Comparison of ENCODE assay signal across 15 cellular contexts in genomic region chr1:153804112-153804511, GRCh38. TPM values are rescaled to one million over a fixed set of nuclear protein-coding genes. Genes with fewer than 3 reads are reported as not detected.
DNase-seq lines count a peak whose midpoint lies in the region; ATAC-seq and TF ChIP-seq lines count a peak whose summit lies in the region.
"Had no signal": no experiment of that assay in that cellular context is flagged by ENCODE, and none has a peak within 500 bp of the region (broad histone marks: within the 10 kb centered on the region; RNA-seq: fewer than 3 reads in every experiment).

No MANE protein-coding gene starts in this region.

- TF ChIP-seq CTCF in endothelial cell (IDR thresholded peaks at IDR 0.05; ENCODE audit: unreplicated experiment): no peak

- no peak overlapping the region for H3K4me3 ChIP-seq in CD4-positive, alpha-beta memory T cell (ENCODE audit: low read length in 2 of 2)
- H3K4me3 ChIP-seq: SJSA1 had no signal

- ATAC-seq in naive thymus-derived CD8-positive, alpha-beta T cell: no peak

- DNase-seq in T-helper 2 cell treated with Interferon-gamma antibody and Interleukin-4, amounts not matched to agents 5 μg/mL and 100 μg/mL, for 36 hours (ENCODE audit: low spot score): no peak
- DNase-seq in T-helper 2 cell (no peak), endothelial cell (ENCODE audit: low spot score) (no peak), SKM-1 (lab: John Stamatoyannopoulos, UW; ENCODE audit: unreplicated experiment) (no peak), foreskin melanocyte (no peak)
- no peak for DNase-seq in CD4-positive, alpha-beta memory T cell
- no peak for DNase-seq in activated naive CD8-positive, alpha-beta T cell treated with anti-CD3 and anti-CD28 coated beads for 36 hours
- no peak for DNase-seq in naive thymus-derived CD8-positive, alpha-beta T cell
- DNase-seq: activated gamma-delta T cell; cerebellar nuclear complex; HCEC 1CT; NK-92 treated with Interleukin-12 subunit alpha and Interleukin-12 subunit beta, amount 100 ng/mL, for 24 hours; substantia nigra; WERI-Rb-1 had no signal

- CTCF ChIA-PET in CD4-positive, alpha-beta memory T cell (lab: Charles Lee; ENCODE audit: partially characterized antibody): interaction anchor here (0.6 to 1.2 kb wide), 4 partner anchors 23 to 183 kb away, joined by 3 to 4 read pairs (median 3); partner anchors contain the start of genes CREB3L4, JTB and RAB13

- H3K27me3 ChIP-seq in CD4-positive, alpha-beta memory T cell (ENCODE audit: insufficient read depth, low read length): no peaks in the 10 kb centered on the region
- H3K27me3 ChIP-seq: SJSA1 had no signal

- H3K36me3 ChIP-seq in CD4-positive, alpha-beta memory T cell (ENCODE audit: insufficient read depth, low read length): peaks cover 10% of the 10 kb centered on the region

- peak overlapping the region; percentile 26 for H3K4me3 Mint-ChIP-seq in T-helper 2 cell treated with Interferon-gamma antibody and Interleukin-4, amounts not matched to agents 5 μg/mL and 100 μg/mL, for 36 hours
- no peak overlapping the region for H3K4me3 Mint-ChIP-seq in CD4-positive, alpha-beta memory T cell
- H3K4me3 Mint-ChIP-seq in activated naive CD8-positive, alpha-beta T cell treated with anti-CD3 and anti-CD28 coated beads for 36 hours: no peak overlapping the region
- no peak overlapping the region for H3K4me3 Mint-ChIP-seq in naive thymus-derived CD8-positive, alpha-beta T cell
- no peak overlapping the region for H3K4me3 Mint-ChIP-seq in endothelial cell (ENCODE audit: unreplicated experiment)

- H3K9me3 Mint-ChIP-seq in T-helper 2 cell treated with Interferon-gamma antibody and Interleukin-4, amounts not matched to agents 5 μg/mL and 100 μg/mL, for 36 hours: no peaks in the 10 kb centered on the region
- H3K9me3 Mint-ChIP-seq in CD4-positive, alpha-beta memory T cell: no peaks in the 10 kb centered on the region
- H3K9me3 Mint-ChIP-seq in activated naive CD8-positive, alpha-beta T cell treated with anti-CD3 and anti-CD28 coated beads for 36 hours: no peaks in the 10 kb centered on the region
- no peaks in the 10 kb centered on the region for H3K9me3 Mint-ChIP-seq in naive thymus-derived CD8-positive, alpha-beta T cell
- no peaks in the 10 kb centered on the region for H3K9me3 Mint-ChIP-seq in endothelial cell (ENCODE audit: unreplicated experiment)

- H3K36me3 Mint-ChIP-seq in T-helper 2 cell treated with Interferon-gamma antibody and Interleukin-4, amounts not matched to agents 5 μg/mL and 100 μg/mL, for 36 hours (ENCODE audit: low read depth): peaks cover 24% of the 10 kb centered on the region
- H3K36me3 Mint-ChIP-seq in CD4-positive, alpha-beta memory T cell: peaks cover 16 to 26% of the 10 kb centered on the region in 2 donors
- peaks cover 16% of the 10 kb centered on the region for H3K36me3 Mint-ChIP-seq in activated naive CD8-positive, alpha-beta T cell treated with anti-CD3 and anti-CD28 coated beads for 36 hours
- H3K36me3 Mint-ChIP-seq in naive thymus-derived CD8-positive, alpha-beta T cell: peaks cover 0 to 29% (median 0%) of the 10 kb centered on the region in 3 donors
- peaks cover 29% of the 10 kb centered on the region for H3K36me3 Mint-ChIP-seq in endothelial cell (ENCODE audit: low read depth, unreplicated experiment)

- no peak overlapping the region for H3K27ac ChIP-seq in CD4-positive, alpha-beta memory T cell (ENCODE audit: low read depth, low read length)
- H3K27ac ChIP-seq: SJSA1, WERI-Rb-1 had no signal

- H3K27me3 Mint-ChIP-seq in T-helper 2 cell treated with Interferon-gamma antibody and Interleukin-4, amounts not matched to agents 5 μg/mL and 100 μg/mL, for 36 hours (ENCODE audit: low read depth): no peaks in the 10 kb centered on the region
- H3K27me3 Mint-ChIP-seq in CD4-positive, alpha-beta memory T cell: no peaks in the 10 kb centered on the region
- H3K27me3 Mint-ChIP-seq in activated naive CD8-positive, alpha-beta T cell treated with anti-CD3 and anti-CD28 coated beads for 36 hours: no peaks in the 10 kb centered on the region
- no peaks in the 10 kb centered on the region for H3K27me3 Mint-ChIP-seq in naive thymus-derived CD8-positive, alpha-beta T cell
- peaks cover 12% of the 10 kb centered on the region for H3K27me3 Mint-ChIP-seq in endothelial cell (ENCODE audit: unreplicated experiment)

- H3K4me1 ChIP-seq in CD4-positive, alpha-beta memory T cell (ENCODE audit: insufficient read depth, low read length): peaks cover 22% of the 10 kb centered on the region

- H3K4me1 Mint-ChIP-seq in T-helper 2 cell treated with Interferon-gamma antibody and Interleukin-4, amounts not matched to agents 5 μg/mL and 100 μg/mL, for 36 hours (ENCODE audit: low read depth): peaks cover 21% of the 10 kb centered on the region
- H3K4me1 Mint-ChIP-seq in CD4-positive, alpha-beta memory T cell: peaks cover 21 to 43% (median 29%) of the 10 kb centered on the region in 4 donors
- H3K4me1 Mint-ChIP-seq in activated naive CD8-positive, alpha-beta T cell treated with anti-CD3 and anti-CD28 coated beads for 36 hours: peaks cover 33% of the 10 kb centered on the region
- H3K4me1 Mint-ChIP-seq in naive thymus-derived CD8-positive, alpha-beta T cell: peaks cover 30 to 56% (median 46%) of the 10 kb centered on the region in 4 donors
- H3K4me1 Mint-ChIP-seq in endothelial cell (ENCODE audit: unreplicated experiment): no peaks in the 10 kb centered on the region

- POLR2A ChIA-PET in CD4-positive, alpha-beta memory T cell (lab: Charles Lee; ENCODE audit: partially characterized antibody): interaction anchor here (0.8 to 3.4 kb wide), 6 partner anchors 20 to 187 kb away, joined by 3 to 12 read pairs (median 4); partner anchors contain the start of genes CREB3L4, JTB, RPS27 and SLC39A1
- POLR2A ChIA-PET in naive thymus-derived CD8-positive, alpha-beta T cell (lab: Charles Lee): interaction anchor here (1.1 to 1.3 kb wide), 2 partner anchors 118 to 186 kb away, joined by 4 to 5 read pairs; partner anchors contain the start of genes GATAD2B and RPS27

- H3K27ac Mint-ChIP-seq in T-helper 2 cell treated with Interferon-gamma antibody and Interleukin-4, amounts not matched to agents 5 μg/mL and 100 μg/mL, for 36 hours: peak overlapping the region; percentile 72
- H3K27ac Mint-ChIP-seq in CD4-positive, alpha-beta memory T cell: peak overlapping the region; percentile 71 to 94 (median 93)
- H3K27ac Mint-ChIP-seq in activated naive CD8-positive, alpha-beta T cell treated with anti-CD3 and anti-CD28 coated beads for 36 hours: peak overlapping the region; percentile 86
- H3K27ac Mint-ChIP-seq in naive thymus-derived CD8-positive, alpha-beta T cell: peak overlapping the region; percentile 47 to 91 (median 88)
- H3K27ac Mint-ChIP-seq in endothelial cell (ENCODE audit: unreplicated experiment): no peak overlapping the region

- H3K9me3 ChIP-seq in CD4-positive, alpha-beta memory T cell (ENCODE audit: control insufficient read depth in 1 of 2, low read length in 2 of 2): no peaks in the 10 kb centered on the region
- H3K9me3 ChIP-seq: SJSA1 had no signal

- intact Hi-C loops in CD4-positive, alpha-beta memory T cell (cut with micrococcal nuclease): no loop called here

RNA-seq across cellular contexts. Expression of gene SLC27A3, which starts 28.9 kb away (rescaled TPM):
- total RNA-seq in CD4-positive, alpha-beta memory T cell: 10 to 100 TPM; 18.2 to 20.5 TPM
- polyA plus RNA-seq in CD4-positive, alpha-beta memory T cell: 1 to 10 TPM; 7.9 to 9.2 TPM
- 1 to 10 TPM; 6.4 to 6.9 TPM for total RNA-seq in activated naive CD8-positive, alpha-beta T cell treated with anti-CD3 and anti-CD28 coated beads for 36 hours
- total RNA-seq in naive thymus-derived CD8-positive, alpha-beta T cell: 10 to 100 TPM; 15.3 to 18.5 TPM
- 10 to 100 TPM in 2 of 3 donors, 1 to 10 TPM in 1; 8.4 to 15.6 (median 10.0) TPM for polyA plus RNA-seq in naive thymus-derived CD8-positive, alpha-beta T cell
- 72.7 TPM for total RNA-seq in endothelial cell (ENCODE audit: unreplicated experiment)
